In the genomic region with DNA sequence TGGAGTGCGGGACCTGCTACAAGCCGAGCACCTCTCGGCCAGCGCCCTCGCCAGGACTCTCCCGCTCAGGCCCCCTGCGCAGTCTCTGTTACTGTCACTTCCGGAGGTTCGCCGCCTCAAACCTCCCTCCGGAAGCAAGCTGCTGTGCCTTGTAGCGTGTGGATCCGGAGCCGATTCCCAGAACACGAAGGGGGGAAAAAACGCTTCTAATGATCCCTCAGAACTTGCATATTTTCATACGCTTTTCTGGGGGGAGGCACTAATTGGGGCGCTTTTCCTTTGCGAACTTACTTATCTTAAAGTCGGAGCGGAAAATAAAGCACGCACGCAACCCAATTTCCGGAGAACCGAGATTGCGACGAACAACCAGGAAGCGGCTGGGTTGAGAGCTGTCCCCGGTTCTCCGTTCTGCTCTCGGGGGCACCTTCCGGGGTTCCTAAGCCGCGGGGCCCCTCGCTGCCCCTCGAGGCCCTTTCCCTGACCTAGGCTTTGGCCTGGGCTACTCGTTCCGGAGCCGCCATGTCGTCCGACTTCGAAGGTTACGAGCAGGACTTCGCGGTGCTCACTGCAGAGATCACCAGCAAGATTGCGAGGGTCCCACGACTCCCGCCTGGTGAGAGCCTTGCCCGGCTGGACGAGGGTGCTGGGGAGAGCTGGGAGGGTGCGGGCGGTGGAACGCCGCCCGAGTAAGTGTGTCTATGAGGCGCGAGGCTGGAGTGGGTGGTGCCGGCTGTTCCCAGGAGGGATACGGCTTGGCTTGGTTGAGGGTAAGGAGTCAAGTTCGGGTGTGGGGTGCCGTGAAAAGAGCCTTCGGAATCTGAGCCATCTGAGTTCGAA, we compare ENCODE assay signal across 8 cellular contexts. TPM values are rescaled to one million over a fixed set of nuclear protein-coding genes. Genes with fewer than 3 reads are reported as not detected.
DNase-seq lines count a peak whose midpoint lies in the region; ATAC-seq and TF ChIP-seq lines count a peak whose summit lies in the region.

A gene (plus strand): TSS at position 361 of the 837 bp plus-strand sequence. CDS start 159 bp downstream, at position 520.
A gene with protein sequence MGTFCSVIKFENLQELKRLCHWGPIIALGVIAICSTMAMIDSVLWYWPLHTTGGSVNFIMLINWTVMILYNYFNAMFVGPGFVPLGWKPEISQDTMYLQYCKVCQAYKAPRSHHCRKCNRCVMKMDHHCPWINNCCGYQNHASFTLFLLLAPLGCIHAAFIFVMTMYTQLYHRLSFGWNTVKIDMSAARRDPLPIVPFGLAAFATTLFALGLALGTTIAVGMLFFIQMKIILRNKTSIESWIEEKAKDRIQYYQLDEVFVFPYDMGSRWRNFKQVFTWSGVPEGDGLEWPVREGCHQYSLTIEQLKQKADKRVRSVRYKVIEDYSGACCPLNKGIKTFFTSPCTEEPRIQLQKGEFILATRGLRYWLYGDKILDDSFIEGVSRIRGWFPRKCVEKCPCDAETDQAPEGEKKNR (minus strand): TSS at position 60 of the 837 bp plus-strand sequence. CDS start 1,478 bp downstream, outside the sequence.

- TF ChIP-seq CTCF in brain microvascular endothelial cell (IDR thresholded peaks at IDR 0.05; ENCODE audit: low read depth, low read length, missing control alignments): peak; percentile 51

- DNase-seq in SIG-M5 treated with dmso at 0.1 percent for 504 hours (lab: John Stamatoyannopoulos, UW; ENCODE audit: unreplicated experiment) (peak; percentile 83), SIG-M5 (lab: John Stamatoyannopoulos, UW) (no peak), NCI-H2029 treated with DMSO at 0.1 percent for 48 hours (lab: John Stamatoyannopoulos, UW) (peak; percentile 46), UCSD-AML1 (lab: John Stamatoyannopoulos, UW; ENCODE audit: unreplicated experiment) (peak; percentile 84), brain microvascular endothelial cell (peak; percentile 80)

- H3K27ac ChIP-seq in brain microvascular endothelial cell (peak within 1 kb of the TSS; percentile 94), skeletal muscle tissue (ENCODE audit: low read depth, low read length) (peak within 1 kb of the TSS; percentile 89)

- H3K36me3 ChIP-seq in brain microvascular endothelial cell (replicated peaks) (peaks cover 7% of the 10 kb centered on the region), iPS-15b (ENCODE audit: control insufficient read depth, insufficient read depth, low read length) (no peaks in the 10 kb centered on the region), skeletal muscle tissue (ENCODE audit: control insufficient read depth in 3 of 3, insufficient read depth in 3 of 3, low read length in 3 of 3) (peaks cover 11 to 21% (median 11%) of the 10 kb centered on the region in 3 donors)

- peak; percentile 83 for ATAC-seq in HG02973 (IDR thresholded peaks at IDR 0.05; ENCODE audit: unreplicated experiment)

- H3K9me3 ChIP-seq in iPS-15b (ENCODE audit: control insufficient read depth, insufficient read depth, low read length): no peaks in the 10 kb centered on the region
- no peaks in the 10 kb centered on the region for H3K9me3 ChIP-seq in skeletal muscle tissue (ENCODE audit: control insufficient read depth in 3 of 3, low read length in 3 of 3)

- H3K9ac ChIP-seq in iPS-15b (ENCODE audit: low read depth, low read length) (peak within 1 kb of the TSS; percentile 99), skeletal muscle tissue (ENCODE audit: low read depth in 1 of 3, low read length in 3 of 3) (peak within 1 kb of the TSS; percentile 97 to 99 (median 98))

- in situ Hi-C loops in brain microvascular endothelial cell (cut with HindIII; ENCODE audit: low pct_ligation_motif_present, low sequenced_read_pairs): no loop called here

- no peaks in the 10 kb centered on the region for H3K27me3 ChIP-seq in brain microvascular endothelial cell (replicated peaks)
- no peaks in the 10 kb centered on the region for H3K27me3 ChIP-seq in iPS-15b (ENCODE audit: control insufficient read depth, insufficient read depth, low read length)
- H3K27me3 ChIP-seq in skeletal muscle tissue (ENCODE audit: control insufficient read depth in 3 of 3, insufficient read depth in 3 of 3, low read length in 3 of 3): no peaks in the 10 kb centered on the region

- H3K4me1 ChIP-seq in iPS-15b (ENCODE audit: control insufficient read depth, insufficient read depth, low read length) (peaks cover 4% of the 10 kb centered on the region), skeletal muscle tissue (ENCODE audit: control insufficient read depth in 3 of 3, insufficient read depth in 3 of 3, low read length in 3 of 3) (peaks cover 14 to 34% (median 32%) of the 10 kb centered on the region in 3 donors)

- H3K4me3 ChIP-seq in brain microvascular endothelial cell (ENCODE audit: low read depth, low read length) (peak within 1 kb of the TSS; percentile 94), iPS-15b (ENCODE audit: low read depth, low read length) (peak within 1 kb of the TSS; percentile 96), skeletal muscle tissue (ENCODE audit: low read length in 3 of 3) (peak within 1 kb of the TSS; percentile 97 to 100 (median 98))

RNA-seq across cellular contexts. Expression of the first gene that starts in this region (rescaled TPM):
- 18.3 TPM for total RNA-seq in skeletal muscle tissue

RNA-seq across cellular contexts. Expression of the second gene that starts in this region (rescaled TPM):
- total RNA-seq in skeletal muscle tissue: 22.4 TPM
